8 cellular contexts compared by ENCODE assay signal in genomic region chr6:33082702-33083101, GRCh38. TPM values are rescaled to one million over a fixed set of nuclear protein-coding genes. Genes with fewer than 3 reads are reported as not detected.
DNase-seq lines count a peak whose midpoint lies in the region; TF ChIP-seq lines count a peak whose summit lies in the region.

No MANE protein-coding gene starts in this region.

- H3K36me3 ChIP-seq in kidney epithelial cell (ENCODE audit: control insufficient read depth, insufficient read depth, low read length) = no peaks in the 10 kb centered on the region

- peaks cover 7% of the 10 kb centered on the region for H3K27me3 ChIP-seq in kidney epithelial cell (ENCODE audit: control insufficient read depth, insufficient read depth, low read length)

- peak; percentile 49 for TF ChIP-seq CTCF in astrocyte of the cerebellum (IDR thresholded peaks at IDR 0.05; ENCODE audit: low read depth, low read length, missing control alignments)
- peak; percentile 75 for TF ChIP-seq CTCF in kidney epithelial cell (IDR thresholded peaks at IDR 0.05; ENCODE audit: insufficient read depth, low read length, poor library complexity, severe bottlenecking)

- in situ Hi-C loops in astrocyte of the cerebellum (cut with HindIII; ENCODE audit: low sequenced_read_pairs) = no loop called here

- CTCF ChIA-PET in HEK293T (lab: Yijun Ruan, JAX) = interaction anchor here (0.6 to 1.0 kb wide), 2 partner anchors 10 to 362 kb away, joined by 3 read pairs; no protein-coding TSS in a partner anchor

- H3K4me3 ChIP-seq in astrocyte of the cerebellum (ENCODE audit: low read depth, low read length) (no peak overlapping the region), kidney epithelial cell (ENCODE audit: low read depth, low read length) (no peak overlapping the region)

- POLR2A ChIA-PET in HEK293T (lab: Yijun Ruan, JAX) = no interaction called here

- DNase-seq in Daoy (ENCODE audit: low read depth) (peak; percentile 59), LHCN-M2 (ENCODE audit: low read depth) (peak; percentile 22), astrocyte of the cerebellum (ENCODE audit: low read depth) (no peak), kidney epithelial cell (ENCODE audit: low read depth) (no peak), NCI-H2171 (lab: John Stamatoyannopoulos, UW) (no peak), HEK293T (ENCODE audit: extremely low spot score) (no peak), NCI-H146 treated with DMSO at 0.1 percent for 48 hours (lab: John Stamatoyannopoulos, UW; ENCODE audit: unreplicated experiment) (no peak)
- DNase-seq in central memory CD4-positive, alpha-beta T cell = no peak

TF ChIP-seq in HEK293T, 16 proteins besides CTCF, POLR2A, EP300 and RAD21:
- no peak for TF ChIP-seq HDGF (IDR thresholded peaks at IDR 0.05; ENCODE audit: borderline replicate concordance)
- no peak for TF ChIP-seq ZNF384 (IDR thresholded peaks at IDR 0.05)
- no peak for TF ChIP-seq LEF1 (IDR thresholded peaks at IDR 0.05; ENCODE audit: borderline replicate concordance)
- TF ChIP-seq SUZ12 (IDR thresholded peaks at IDR 0.05) = no peak
- no peak for TF ChIP-seq L3MBTL2 (conservative IDR thresholded peaks at IDR 0.05)
- no peak for TF ChIP-seq CTBP1 (IDR thresholded peaks at IDR 0.05; ENCODE audit: borderline replicate concordance)

RNA-seq across cellular contexts. Expression of gene HLA-DPB1, which starts 6.9 kb away (rescaled TPM):
- total RNA-seq in Daoy (2014; rRNA removed; shearing (Covaris generic)) = 25.4 and 34.6 TPM in 2 replicates
- 1.0 and 3.8 TPM in 2 replicates for total RNA-seq in LHCN-M2 (2014; rRNA removed)
- polyA plus RNA-seq in LHCN-M2 (2012) = 3.1 TPM
- total RNA-seq in kidney epithelial cell = 5.5 and 7.6 TPM in 2 replicates

RNA-seq across cellular contexts. Expression of gene HLA-DPA1, which starts 9.3 kb away (rescaled TPM):
- total RNA-seq in Daoy (2014; rRNA removed; shearing (Covaris generic)) = 4.2 and 13.8 TPM in 2 replicates
- total RNA-seq in LHCN-M2 (2014; rRNA removed) (0.86 and 3.4 TPM in 2 replicates), kidney epithelial cell (0.29 and 0.48 TPM in 2 replicates)
- 1.3 TPM for polyA plus RNA-seq in LHCN-M2 (2012)

Comparison
In these comparisons a context has a peak if more than half of its experiments do, and no peak if none do; other contexts are left out.
1. DNase-seq: peak in Daoy (single experiment) and LHCN-M2 (single experiment); none in astrocyte of the cerebellum (single experiment), kidney epithelial cell (single experiment), central memory CD4-positive, alpha-beta T cell (single experiment), NCI-H2171 (single experiment), HEK293T (single experiment) and NCI-H146 treated with DMSO at 0.1 percent for 48 hours (single experiment).